Comparison of ENCODE assay signal across 1 cellular context in the genomic region with DNA sequence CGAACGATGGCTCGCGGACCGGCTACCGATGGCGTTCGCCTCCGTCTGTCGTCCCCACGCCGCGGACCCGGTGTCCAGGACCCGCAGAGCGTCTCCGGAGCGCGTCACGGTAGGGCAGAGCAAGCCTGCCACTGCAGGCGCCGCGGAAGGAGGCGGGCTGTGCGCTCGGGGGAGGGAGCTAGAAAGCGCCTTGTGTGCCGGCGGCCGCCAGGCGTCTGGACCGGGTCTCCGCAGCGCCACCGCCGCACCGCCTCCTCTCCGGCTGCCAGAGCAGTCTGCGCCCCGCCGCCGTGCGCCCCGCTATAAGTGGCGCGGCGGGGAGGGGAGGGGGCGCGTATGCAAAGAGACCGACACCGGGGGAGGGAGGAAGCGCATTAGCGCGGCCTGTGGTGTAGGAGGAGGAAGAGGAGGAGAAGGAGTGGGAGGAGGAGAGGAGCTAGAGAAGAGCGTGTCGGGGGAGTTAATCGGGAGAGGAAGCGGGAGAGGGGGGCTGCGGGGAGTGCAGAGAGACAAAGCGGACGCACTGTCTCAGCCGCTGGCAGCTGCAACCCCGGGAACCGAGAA.
TF ChIP-seq lines count a peak whose summit lies in the region.

ENC1 (minus strand) TSS at position 279 of the 564 bp plus-strand sequence. CDS start 4,243 bp downstream, outside the sequence.

TF ChIP-seq in HEK293, 187 proteins besides CTCF, POLR2A, EP300 and RAD21 (continued from another document and continues in another):
- TF ChIP-seq, protein P1, sequence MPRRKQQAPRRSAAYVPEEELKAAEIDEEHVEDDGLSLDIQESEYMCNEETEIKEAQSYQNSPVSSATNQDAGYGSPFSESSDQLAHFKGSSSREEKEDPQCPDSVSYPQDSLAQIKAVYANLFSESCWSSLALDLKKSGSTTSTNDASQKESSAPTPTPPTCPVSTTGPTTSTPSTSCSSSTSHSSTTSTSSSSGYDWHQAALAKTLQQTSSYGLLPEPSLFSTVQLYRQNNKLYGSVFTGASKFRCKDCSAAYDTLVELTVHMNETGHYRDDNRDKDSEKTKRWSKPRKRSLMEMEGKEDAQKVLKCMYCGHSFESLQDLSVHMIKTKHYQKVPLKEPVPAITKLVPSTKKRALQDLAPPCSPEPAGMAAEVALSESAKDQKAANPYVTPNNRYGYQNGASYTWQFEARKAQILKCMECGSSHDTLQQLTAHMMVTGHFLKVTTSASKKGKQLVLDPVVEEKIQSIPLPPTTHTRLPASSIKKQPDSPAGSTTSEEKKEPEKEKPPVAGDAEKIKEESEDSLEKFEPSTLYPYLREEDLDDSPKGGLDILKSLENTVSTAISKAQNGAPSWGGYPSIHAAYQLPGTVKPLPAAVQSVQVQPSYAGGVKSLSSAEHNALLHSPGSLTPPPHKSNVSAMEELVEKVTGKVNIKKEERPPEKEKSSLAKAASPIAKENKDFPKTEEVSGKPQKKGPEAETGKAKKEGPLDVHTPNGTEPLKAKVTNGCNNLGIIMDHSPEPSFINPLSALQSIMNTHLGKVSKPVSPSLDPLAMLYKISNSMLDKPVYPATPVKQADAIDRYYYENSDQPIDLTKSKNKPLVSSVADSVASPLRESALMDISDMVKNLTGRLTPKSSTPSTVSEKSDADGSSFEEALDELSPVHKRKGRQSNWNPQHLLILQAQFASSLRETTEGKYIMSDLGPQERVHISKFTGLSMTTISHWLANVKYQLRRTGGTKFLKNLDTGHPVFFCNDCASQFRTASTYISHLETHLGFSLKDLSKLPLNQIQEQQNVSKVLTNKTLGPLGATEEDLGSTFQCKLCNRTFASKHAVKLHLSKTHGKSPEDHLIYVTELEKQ (tag by site-specific recombination; IDR thresholded peaks at IDR 0.05; ENCODE audit: borderline replicate concordance) = no peak
- TF ChIP-seq ZNF37A (tag by site-specific recombination; IDR thresholded peaks at IDR 0.05) (no peak), SP2 (tag by site-specific recombination; IDR thresholded peaks at IDR 0.05) (peak; percentile 70), ZNF223 (tag by site-specific recombination; IDR thresholded peaks at IDR 0.05) (no peak), OVOL3 (tag by site-specific recombination; IDR thresholded peaks at IDR 0.05) (no peak), ZNF639 (tag by site-specific recombination; IDR thresholded peaks at IDR 0.05) (peak; percentile 40; the same call in 1 of the 2 replicates), WT1 (tag by site-specific recombination; IDR thresholded peaks at IDR 0.05) (peak; percentile 97), MYNN (tag by site-specific recombination; IDR thresholded peaks at IDR 0.05; ENCODE audit: borderline replicate concordance) (no peak; the same call in 1 of the 2 replicates), KLF7 (tag by site-specific recombination; IDR thresholded peaks at IDR 0.05; ENCODE audit: borderline replicate concordance) (peak; percentile 18), ZNF239 (tag by site-specific recombination; IDR thresholded peaks at IDR 0.05) (peak; percentile 6; the same call in 1 of the 2 replicates), ZNF843 (tag by site-specific recombination; IDR thresholded peaks at IDR 0.05) (peak; percentile 63), ZNF16 (tag by site-specific recombination; IDR thresholded peaks at IDR 0.05; ENCODE audit: low read depth) (no peak), ZNF10 (tag by site-specific recombination; IDR thresholded peaks at IDR 0.05) (no peak; the same call in 1 of the 2 replicates), ZNF433 (tag by site-specific recombination; IDR thresholded peaks at IDR 0.05; ENCODE audit: low read depth) (no peak), YY2 (tag by site-specific recombination; IDR thresholded peaks at IDR 0.05) (no peak), SP3 (tag by site-specific recombination; IDR thresholded peaks at IDR 0.05) (peak; percentile 82), ZNF48 (tag by site-specific recombination; IDR thresholded peaks at IDR 0.05) (no peak), ZNF155 (tag by site-specific recombination; IDR thresholded peaks at IDR 0.05) (no peak), ZBTB26 (tag by site-specific recombination; optimal IDR thresholded peaks at IDR 0.05) (peak; percentile 94), ZBTB49 (tag by site-specific recombination; IDR thresholded peaks at IDR 0.05; ENCODE audit: low read depth) (no peak), RBAK (tag by site-specific recombination; IDR thresholded peaks at IDR 0.05) (no peak), ZNF791 (tag by site-specific recombination; IDR thresholded peaks at IDR 0.05) (no peak), ZNF510 (tag by site-specific recombination; IDR thresholded peaks at IDR 0.05; ENCODE audit: insufficient replicate concordance) (no peak), BCL11A (tag by site-specific recombination; IDR thresholded peaks at IDR 0.05; ENCODE audit: low read depth) (peak; percentile 45; the same call in 1 of the 2 replicates)
- TF ChIP-seq, protein P2, sequence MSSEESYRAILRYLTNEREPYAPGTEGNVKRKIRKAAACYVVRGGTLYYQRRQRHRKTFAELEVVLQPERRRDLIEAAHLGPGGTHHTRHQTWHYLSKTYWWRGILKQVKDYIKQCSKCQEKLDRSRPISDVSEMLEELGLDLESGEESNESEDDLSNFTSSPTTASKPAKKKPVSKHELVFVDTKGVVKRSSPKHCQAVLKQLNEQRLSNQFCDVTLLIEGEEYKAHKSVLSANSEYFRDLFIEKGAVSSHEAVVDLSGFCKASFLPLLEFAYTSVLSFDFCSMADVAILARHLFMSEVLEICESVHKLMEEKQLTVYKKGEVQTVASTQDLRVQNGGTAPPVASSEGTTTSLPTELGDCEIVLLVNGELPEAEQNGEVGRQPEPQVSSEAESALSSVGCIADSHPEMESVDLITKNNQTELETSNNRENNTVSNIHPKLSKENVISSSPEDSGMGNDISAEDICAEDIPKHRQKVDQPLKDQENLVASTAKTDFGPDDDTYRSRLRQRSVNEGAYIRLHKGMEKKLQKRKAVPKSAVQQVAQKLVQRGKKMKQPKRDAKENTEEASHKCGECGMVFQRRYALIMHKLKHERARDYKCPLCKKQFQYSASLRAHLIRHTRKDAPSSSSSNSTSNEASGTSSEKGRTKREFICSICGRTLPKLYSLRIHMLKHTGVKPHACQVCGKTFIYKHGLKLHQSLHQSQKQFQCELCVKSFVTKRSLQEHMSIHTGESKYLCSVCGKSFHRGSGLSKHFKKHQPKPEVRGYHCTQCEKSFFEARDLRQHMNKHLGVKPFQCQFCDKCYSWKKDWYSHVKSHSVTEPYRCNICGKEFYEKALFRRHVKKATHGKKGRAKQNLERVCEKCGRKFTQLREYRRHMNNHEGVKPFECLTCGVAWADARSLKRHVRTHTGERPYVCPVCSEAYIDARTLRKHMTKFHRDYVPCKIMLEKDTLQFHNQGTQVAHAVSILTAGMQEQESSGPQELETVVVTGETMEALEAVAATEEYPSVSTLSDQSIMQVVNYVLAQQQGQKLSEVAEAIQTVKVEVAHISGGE (tag by site-specific recombination; conservative IDR thresholded peaks at IDR 0.05; ENCODE audit: low read depth) = no peak; the same call in none of the 2 replicates
- TF ChIP-seq, protein P3, sequence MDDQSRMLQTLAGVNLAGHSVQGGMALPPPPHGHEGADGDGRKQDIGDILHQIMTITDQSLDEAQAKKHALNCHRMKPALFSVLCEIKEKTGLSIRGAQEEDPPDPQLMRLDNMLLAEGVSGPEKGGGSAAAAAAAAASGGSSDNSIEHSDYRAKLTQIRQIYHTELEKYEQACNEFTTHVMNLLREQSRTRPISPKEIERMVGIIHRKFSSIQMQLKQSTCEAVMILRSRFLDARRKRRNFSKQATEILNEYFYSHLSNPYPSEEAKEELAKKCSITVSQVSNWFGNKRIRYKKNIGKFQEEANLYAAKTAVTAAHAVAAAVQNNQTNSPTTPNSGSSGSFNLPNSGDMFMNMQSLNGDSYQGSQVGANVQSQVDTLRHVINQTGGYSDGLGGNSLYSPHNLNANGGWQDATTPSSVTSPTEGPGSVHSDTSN (CRISPR knock-in tag; IDR thresholded peaks at IDR 0.05) = peak; percentile 59; the same call in 1 of the 2 replicates
- TF ChIP-seq, protein P4, sequence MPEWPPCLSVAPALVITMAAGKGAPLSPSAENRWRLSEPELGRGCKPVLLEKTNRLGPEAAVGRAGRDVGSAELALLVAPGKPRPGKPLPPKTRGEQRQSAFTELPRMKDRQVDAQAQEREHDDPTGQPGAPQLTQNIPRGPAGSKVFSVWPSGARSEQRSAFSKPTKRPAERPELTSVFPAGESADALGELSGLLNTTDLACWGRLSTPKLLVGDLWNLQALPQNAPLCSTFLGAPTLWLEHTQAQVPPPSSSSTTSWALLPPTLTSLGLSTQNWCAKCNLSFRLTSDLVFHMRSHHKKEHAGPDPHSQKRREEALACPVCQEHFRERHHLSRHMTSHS (tag by site-specific recombination; IDR thresholded peaks at IDR 0.05) = no peak
- TF ChIP-seq, protein P5, sequence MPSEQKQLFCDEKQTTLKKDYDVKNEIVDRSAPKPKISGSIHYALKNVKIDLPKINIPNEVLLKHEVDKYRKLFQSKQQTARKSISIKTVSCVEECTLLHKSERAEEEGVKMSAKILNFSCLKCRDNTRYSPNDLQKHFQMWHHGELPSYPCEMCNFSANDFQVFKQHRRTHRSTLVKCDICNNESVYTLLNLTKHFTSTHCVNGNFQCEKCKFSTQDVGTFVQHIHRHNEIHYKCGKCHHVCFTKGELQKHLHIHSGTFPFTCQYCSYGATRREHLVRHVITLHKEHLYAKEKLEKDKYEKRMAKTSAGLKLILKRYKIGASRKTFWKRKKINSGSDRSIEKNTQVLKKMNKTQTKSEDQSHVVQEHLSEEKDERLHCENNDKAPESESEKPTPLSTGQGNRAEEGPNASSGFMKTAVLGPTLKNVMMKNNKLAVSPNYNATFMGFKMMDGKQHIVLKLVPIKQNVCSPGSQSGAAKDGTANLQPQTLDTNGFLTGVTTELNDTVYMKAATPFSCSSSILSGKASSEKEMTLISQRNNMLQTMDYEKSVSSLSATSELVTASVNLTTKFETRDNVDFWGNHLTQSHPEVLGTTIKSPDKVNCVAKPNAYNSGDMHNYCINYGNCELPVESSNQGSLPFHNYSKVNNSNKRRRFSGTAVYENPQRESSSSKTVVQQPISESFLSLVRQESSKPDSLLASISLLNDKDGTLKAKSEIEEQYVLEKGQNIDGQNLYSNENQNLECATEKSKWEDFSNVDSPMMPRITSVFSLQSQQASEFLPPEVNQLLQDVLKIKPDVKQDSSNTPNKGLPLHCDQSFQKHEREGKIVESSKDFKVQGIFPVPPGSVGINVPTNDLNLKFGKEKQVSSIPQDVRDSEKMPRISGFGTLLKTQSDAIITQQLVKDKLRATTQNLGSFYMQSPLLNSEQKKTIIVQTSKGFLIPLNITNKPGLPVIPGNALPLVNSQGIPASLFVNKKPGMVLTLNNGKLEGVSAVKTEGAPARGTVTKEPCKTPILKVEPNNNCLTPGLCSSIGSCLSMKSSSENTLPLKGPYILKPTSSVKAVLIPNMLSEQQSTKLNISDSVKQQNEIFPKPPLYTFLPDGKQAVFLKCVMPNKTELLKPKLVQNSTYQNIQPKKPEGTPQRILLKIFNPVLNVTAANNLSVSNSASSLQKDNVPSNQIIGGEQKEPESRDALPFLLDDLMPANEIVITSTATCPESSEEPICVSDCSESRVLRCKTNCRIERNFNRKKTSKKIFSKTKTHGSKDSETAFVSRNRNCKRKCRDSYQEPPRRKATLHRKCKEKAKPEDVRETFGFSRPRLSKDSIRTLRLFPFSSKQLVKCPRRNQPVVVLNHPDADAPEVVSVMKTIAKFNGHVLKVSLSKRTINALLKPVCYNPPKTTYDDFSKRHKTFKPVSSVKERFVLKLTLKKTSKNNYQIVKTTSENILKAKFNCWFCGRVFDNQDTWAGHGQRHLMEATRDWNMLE (tag by site-specific recombination; conservative IDR thresholded peaks at IDR 0.05; ENCODE audit: low read depth) = no peak
- TF ChIP-seq, protein P6, sequence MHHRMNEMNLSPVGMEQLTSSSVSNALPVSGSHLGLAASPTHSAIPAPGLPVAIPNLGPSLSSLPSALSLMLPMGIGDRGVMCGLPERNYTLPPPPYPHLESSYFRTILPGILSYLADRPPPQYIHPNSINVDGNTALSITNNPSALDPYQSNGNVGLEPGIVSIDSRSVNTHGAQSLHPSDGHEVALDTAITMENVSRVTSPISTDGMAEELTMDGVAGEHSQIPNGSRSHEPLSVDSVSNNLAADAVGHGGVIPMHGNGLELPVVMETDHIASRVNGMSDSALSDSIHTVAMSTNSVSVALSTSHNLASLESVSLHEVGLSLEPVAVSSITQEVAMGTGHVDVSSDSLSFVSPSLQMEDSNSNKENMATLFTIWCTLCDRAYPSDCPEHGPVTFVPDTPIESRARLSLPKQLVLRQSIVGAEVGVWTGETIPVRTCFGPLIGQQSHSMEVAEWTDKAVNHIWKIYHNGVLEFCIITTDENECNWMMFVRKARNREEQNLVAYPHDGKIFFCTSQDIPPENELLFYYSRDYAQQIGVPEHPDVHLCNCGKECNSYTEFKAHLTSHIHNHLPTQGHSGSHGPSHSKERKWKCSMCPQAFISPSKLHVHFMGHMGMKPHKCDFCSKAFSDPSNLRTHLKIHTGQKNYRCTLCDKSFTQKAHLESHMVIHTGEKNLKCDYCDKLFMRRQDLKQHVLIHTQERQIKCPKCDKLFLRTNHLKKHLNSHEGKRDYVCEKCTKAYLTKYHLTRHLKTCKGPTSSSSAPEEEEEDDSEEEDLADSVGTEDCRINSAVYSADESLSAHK (tag by site-specific recombination; IDR thresholded peaks at IDR 0.05) = peak; percentile 65; the same call in 1 of the 2 replicates
